ENCODE assay signal across 11 cellular contexts in the genomic region with DNA sequence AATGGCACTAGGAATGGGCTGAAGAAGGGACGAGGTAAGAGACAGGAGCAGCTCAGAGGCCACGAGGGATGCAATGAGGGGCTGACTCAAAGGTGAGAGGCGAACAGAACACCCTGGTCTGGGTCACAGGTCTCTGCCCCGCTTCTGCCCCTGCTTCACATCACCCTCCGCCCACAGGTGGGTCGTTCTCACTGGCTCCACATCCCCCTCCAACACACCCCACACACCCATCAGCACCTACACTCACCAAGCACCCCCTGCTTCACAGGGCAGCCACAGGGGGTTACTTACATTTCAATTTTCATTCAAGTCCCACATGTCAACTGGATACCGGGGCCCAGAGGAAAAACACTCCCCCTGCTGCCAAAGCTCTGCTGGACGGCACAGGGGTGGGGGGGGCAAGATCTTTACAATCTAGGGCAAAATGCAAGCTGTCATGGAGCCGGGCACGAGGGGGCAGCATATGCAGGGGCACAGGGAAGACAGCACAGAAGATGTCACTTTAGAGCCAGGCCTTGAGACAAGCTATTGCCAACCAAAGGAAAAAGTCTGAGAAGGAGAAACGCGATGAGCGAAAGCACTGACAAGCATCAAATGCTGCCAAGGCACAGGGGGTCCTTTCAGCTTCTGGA.
DNase-seq lines count a peak whose midpoint lies in the region; ATAC-seq and TF ChIP-seq lines count a peak whose summit lies in the region.
"Had no signal": no experiment of that assay in that cellular context is flagged by ENCODE, and none has a peak within 500 bp of the region (broad histone marks: within the 10 kb centered on the region; RNA-seq: fewer than 3 reads in every experiment).

No MANE protein-coding gene starts in this region.

- H3K9me2 ChIP-seq in SK-N-SH, result no peaks in the 10 kb centered on the region

- H3F3A ChIP-seq in SK-N-SH (replicated peaks; ENCODE audit: insufficient read depth), result peaks cover 77% of the 10 kb centered on the region

- no peaks in the 10 kb centered on the region for H3K27me3 ChIP-seq in SK-N-SH (ENCODE audit: insufficient read depth)
- no peaks in the 10 kb centered on the region for H3K27me3 ChIP-seq in mesendoderm (ENCODE audit: insufficient read depth, low read length, poor library complexity)
- H3K27me3 ChIP-seq: dorsolateral prefrontal cortex had no signal

- intact Hi-C loops in activated T-helper 2 cell treated with anti-CD3 and anti-CD28 coated beads, Interferon-gamma antibody, Interleukin-2, Interleukin-4, amounts not matched to agents 10 μg/mL and 5 μg/mL and 100 μg/mL, durations not matched to agents 14 hours and 24 hours and 36 hours (cut with micrococcal nuclease), result no loop called here

- no peak overlapping the region for H2BK15ac ChIP-seq in mesendoderm (replicated peaks; ENCODE audit: low read depth)

- H3K4me3 Mint-ChIP-seq in activated T-helper 2 cell treated with anti-CD3 and anti-CD28 coated beads, Interferon-gamma antibody, Interleukin-2, Interleukin-4, amounts not matched to agents 10 μg/mL and 5 μg/mL and 100 μg/mL, durations not matched to agents 14 hours and 24 hours and 36 hours (ENCODE audit: low read depth), result no peak overlapping the region

- no peaks in the 10 kb centered on the region for H4K20me1 ChIP-seq in SK-N-SH (ENCODE audit: insufficient read depth)

- peaks cover 24 to 54% of the 10 kb centered on the region in 2 experiments for H3K4me1 ChIP-seq in SK-N-SH (ENCODE audit: control insufficient read depth in 1 of 2, insufficient read depth in 2 of 2, low read depth in 1 of 2, low read length in 1 of 2)
- H3K4me1 ChIP-seq in mesendoderm (ENCODE audit: control insufficient read depth, low read depth, low read length), result peaks cover 7% of the 10 kb centered on the region

- H3K36me3 ChIP-seq in SK-N-SH (replicated peaks in 1 of 2; ENCODE audit: control insufficient read depth in 1 of 2, insufficient read depth in 2 of 2, low read length in 1 of 2), result peaks cover 36 to 60% of the 10 kb centered on the region in 2 experiments
- no peaks in the 10 kb centered on the region for H3K36me3 ChIP-seq in mesendoderm (ENCODE audit: control insufficient read depth, insufficient read depth, low read length)

- no peak overlapping the region for H2BK120ac ChIP-seq in mesendoderm (ENCODE audit: low read depth, low read length)

- no peak overlapping the region for H2AFZ ChIP-seq in SK-N-SH (ENCODE audit: low read depth)

- H3K4me3 ChIP-seq in SK-N-SH (ENCODE audit: low read depth in 2 of 2, low read length in 1 of 2) (no peak overlapping the region), HFF-Myc (replicated peaks; ENCODE audit: low read depth, low read length) (no peak overlapping the region), mesendoderm (ENCODE audit: low read length) (no peak overlapping the region)
- H3K4me3 ChIP-seq: dorsolateral prefrontal cortex, lower lobe of right lung had no signal

- POLR2A ChIA-PET in SK-N-SH (lab: Yijun Ruan, JAX), result no interaction called here

- H3K27ac ChIP-seq in SK-N-SH (ENCODE audit: low read depth in 2 of 2, low read length in 1 of 2) (peak overlapping the region; percentile 48 to 100), mesendoderm (ENCODE audit: low read depth, low read length) (no peak overlapping the region)
- H3K27ac ChIP-seq: dorsolateral prefrontal cortex, lower lobe of right lung had no signal

- H3K18ac ChIP-seq in mesendoderm (ENCODE audit: low read length), result no peak overlapping the region

- H3K9me3 ChIP-seq in SK-N-SH, result no peaks in the 10 kb centered on the region
- H3K9me3 ChIP-seq: lower lobe of right lung had no signal

- H3K36me3 Mint-ChIP-seq in activated T-helper 2 cell treated with anti-CD3 and anti-CD28 coated beads, Interferon-gamma antibody, Interleukin-2, Interleukin-4, amounts not matched to agents 10 μg/mL and 5 μg/mL and 100 μg/mL, durations not matched to agents 14 hours and 24 hours and 36 hours (ENCODE audit: low read depth), result peaks cover 50% of the 10 kb centered on the region

- no peak overlapping the region for H2BK5ac ChIP-seq in mesendoderm (ENCODE audit: low read length)

- no peak overlapping the region for H2AK5ac ChIP-seq in mesendoderm (ENCODE audit: low read length)

- H3K9ac ChIP-seq in SK-N-SH (peak overlapping the region; percentile 88; the same call in 1 of the 2 replicates), mesendoderm (ENCODE audit: low read length) (no peak overlapping the region)

- TF ChIP-seq RAD21 in SK-N-SH (IDR thresholded peaks at IDR 0.05; ENCODE audit: low read length), result no peak

- DNase-seq in SK-N-SH (no peak), HFF-Myc (ENCODE audit: extremely low read depth, low read depth) (no peak), mesendoderm (peak; percentile 52), erythroblast (lab: John Stamatoyannopoulos, UW) (no peak), NCI-H1417 treated with DMSO at 0.1 percent for 48 hours (lab: John Stamatoyannopoulos, UW) (no peak), SK-N-DZ (ENCODE audit: low spot score) (no peak)
- DNase-seq in activated T-helper 2 cell treated with anti-CD3 and anti-CD28 coated beads, Interferon-gamma antibody, Interleukin-2, Interleukin-4, amounts not matched to agents 10 μg/mL and 5 μg/mL and 100 μg/mL, durations not matched to agents 14 hours and 24 hours and 36 hours (ENCODE audit: low spot score), result no peak
- DNase-seq: dorsolateral prefrontal cortex, lower lobe of right lung had no signal

- 93% methylated on average over 13 of the region's 13 CpGs for WGBS in SK-N-SH (ENCODE audit: low lambda C conversion rate)
- no CpG with 5 or more reads among the region's 13 CpGs for WGBS in mesendoderm (ENCODE audit: extremely low coverage, insufficient coverage, low lambda C conversion rate)

- no peak overlapping the region for H4K5ac ChIP-seq in mesendoderm (ENCODE audit: low read length)

- peaks cover 30% of the 10 kb centered on the region for H3K4me1 Mint-ChIP-seq in activated T-helper 2 cell treated with anti-CD3 and anti-CD28 coated beads, Interferon-gamma antibody, Interleukin-2, Interleukin-4, amounts not matched to agents 10 μg/mL and 5 μg/mL and 100 μg/mL, durations not matched to agents 14 hours and 24 hours and 36 hours (ENCODE audit: low read depth)

- H3K79me2 ChIP-seq in SK-N-SH (ENCODE audit: insufficient read depth) (peaks cover 80% of the 10 kb centered on the region), mesendoderm (ENCODE audit: control insufficient read depth, insufficient read depth, low read length) (no peaks in the 10 kb centered on the region)

- H3K27ac Mint-ChIP-seq in activated T-helper 2 cell treated with anti-CD3 and anti-CD28 coated beads, Interferon-gamma antibody, Interleukin-2, Interleukin-4, amounts not matched to agents 10 μg/mL and 5 μg/mL and 100 μg/mL, durations not matched to agents 14 hours and 24 hours and 36 hours, result peak overlapping the region; percentile 18

- CTCF ChIA-PET in SK-N-SH (lab: Yijun Ruan, JAX), result interaction anchor here (1.1 to 6.0 kb wide), 9 partner anchors 9 to 84 kb away, joined by 3 to 73 read pairs (median 7); no protein-coding TSS in a partner anchor

- TF ChIP-seq CTCF in SK-N-SH (IDR thresholded peaks at IDR 0.05) (peak; percentile 29; the same call in 1 of the 2 replicates), HFF-Myc (IDR thresholded peaks at IDR 0.05; ENCODE audit: low read depth, low read length, missing control alignments) (peak; percentile 15)

- no peak for TF ChIP-seq EP300 in SK-N-SH (IDR thresholded peaks at IDR 0.05; ENCODE audit: borderline replicate concordance in 1 of 2, low read depth in 1 of 2, low read length in 1 of 2)

- H3K56ac ChIP-seq in mesendoderm (ENCODE audit: low read length), result no peak overlapping the region

- peaks cover 11% of the 10 kb centered on the region for H3K79me1 ChIP-seq in mesendoderm (ENCODE audit: low read length)

- ATAC-seq in SK-N-SH treated with all-trans-retinoic acid at 6 μM for 48 hours, result no peak
- ATAC-seq: lower lobe of right lung had no signal

- H3K27me3 Mint-ChIP-seq in activated T-helper 2 cell treated with anti-CD3 and anti-CD28 coated beads, Interferon-gamma antibody, Interleukin-2, Interleukin-4, amounts not matched to agents 10 μg/mL and 5 μg/mL and 100 μg/mL, durations not matched to agents 14 hours and 24 hours and 36 hours (ENCODE audit: low read depth), result no peaks in the 10 kb centered on the region

- no peak overlapping the region for H4K8ac ChIP-seq in mesendoderm (ENCODE audit: low read depth, low read length)

- no peak overlapping the region for H3K23ac ChIP-seq in mesendoderm (ENCODE audit: low read length)

- H3K4ac ChIP-seq in mesendoderm (ENCODE audit: low read depth, low read length), result no peak overlapping the region

- 0 out of 2 replicates have a peak overlapping the region, but pooled peaks have one; percentile 10 for H3K4me2 ChIP-seq in SK-N-SH
- no peak overlapping the region for H3K4me2 ChIP-seq in mesendoderm (ENCODE audit: low read length)

- TF ChIP-seq POLR2A in erythroblast (IDR thresholded peaks at IDR 0.05; ENCODE audit: low read length), result no peak

- H3K9me3 Mint-ChIP-seq in activated T-helper 2 cell treated with anti-CD3 and anti-CD28 coated beads, Interferon-gamma antibody, Interleukin-2, Interleukin-4, amounts not matched to agents 10 μg/mL and 5 μg/mL and 100 μg/mL, durations not matched to agents 14 hours and 24 hours and 36 hours, result no peaks in the 10 kb centered on the region
- H3K9me3 Mint-ChIP-seq: activated naive CD4-positive, alpha-beta T cell treated with anti-CD3 and anti-CD28 coated beads, Interleukin-2, amount 50 U/mL, for 72 hours had no signal

TF ChIP-seq in SK-N-SH, 30 proteins besides CTCF, POLR2A, EP300 and RAD21 (continues in another document):
- TF ChIP-seq CHD2 (IDR thresholded peaks at IDR 0.05; ENCODE audit: low read length, partially characterized antibody), result no peak
- TF ChIP-seq MXI1 (IDR thresholded peaks at IDR 0.05; ENCODE audit: low read depth, low read length), result no peak
- TF ChIP-seq TCF12 (IDR thresholded peaks at IDR 0.05), result no peak
- TF ChIP-seq YY1 (IDR thresholded peaks at IDR 0.05; ENCODE audit: low read depth), result no peak
- no peak for TF ChIP-seq EZH2phosphoT487 (IDR thresholded peaks at IDR 0.05; ENCODE audit: borderline replicate concordance, low read depth)
- TF ChIP-seq, protein P1, sequence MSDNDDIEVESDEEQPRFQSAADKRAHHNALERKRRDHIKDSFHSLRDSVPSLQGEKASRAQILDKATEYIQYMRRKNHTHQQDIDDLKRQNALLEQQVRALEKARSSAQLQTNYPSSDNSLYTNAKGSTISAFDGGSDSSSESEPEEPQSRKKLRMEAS (IDR thresholded peaks at IDR 0.05; ENCODE audit: low read depth), result no peak

TF ChIP-seq in SK-N-SH treated with all-trans-retinoic acid at 6 μM for 48 hours, 23 proteins besides CTCF, POLR2A, EP300 and RAD21 (continues in another document):
- no peak for TF ChIP-seq TOX (CRISPR knock-in tag; IDR thresholded peaks at IDR 0.05; ENCODE audit: borderline replicate concordance)
